In the genomic region with DNA sequence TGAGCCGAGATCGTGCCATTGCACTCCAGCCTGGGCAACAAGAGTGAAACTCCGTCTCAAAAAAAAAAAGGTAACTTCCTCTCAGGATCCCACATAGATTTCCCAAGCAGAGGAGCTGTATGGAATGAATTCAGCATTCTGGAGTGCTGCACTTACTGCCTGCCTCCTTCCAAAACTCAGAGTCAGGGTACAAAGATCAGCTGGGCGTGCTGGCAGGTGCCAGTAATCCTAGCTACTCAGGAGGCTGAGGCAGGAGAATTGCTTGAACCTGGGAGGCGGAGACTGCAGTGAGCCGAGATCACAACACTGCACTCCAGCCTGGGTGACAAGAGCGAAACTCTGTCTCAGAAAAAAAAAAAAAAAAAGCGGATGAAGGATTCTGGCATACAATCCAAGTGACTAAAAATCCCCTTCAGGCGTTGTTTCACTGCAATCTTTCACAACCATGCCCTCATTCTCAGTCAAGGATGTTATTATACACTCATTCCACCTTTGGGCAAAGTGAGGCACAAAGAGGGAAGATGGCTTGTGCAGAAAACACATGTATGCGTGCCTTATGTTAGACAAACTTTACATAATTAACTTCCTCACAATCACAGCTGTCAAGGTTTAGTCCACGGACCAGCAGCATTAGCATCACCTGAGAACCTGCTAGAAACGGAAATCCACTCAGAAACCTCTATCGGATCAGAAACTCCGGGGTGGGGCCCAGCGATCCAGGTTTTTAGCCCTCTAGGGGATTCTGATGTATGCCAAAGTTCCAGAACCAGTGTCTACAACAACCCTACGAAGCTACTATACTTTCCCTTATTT, we compare ENCODE assay signal across 1 cellular context.
TF ChIP-seq lines count a peak whose summit lies in the region.

No MANE protein-coding gene starts in this region.

TF ChIP-seq in neural cell, 6 proteins besides CTCF, POLR2A, EP300 and RAD21 (continued from another document):
- TF ChIP-seq, protein P1, sequence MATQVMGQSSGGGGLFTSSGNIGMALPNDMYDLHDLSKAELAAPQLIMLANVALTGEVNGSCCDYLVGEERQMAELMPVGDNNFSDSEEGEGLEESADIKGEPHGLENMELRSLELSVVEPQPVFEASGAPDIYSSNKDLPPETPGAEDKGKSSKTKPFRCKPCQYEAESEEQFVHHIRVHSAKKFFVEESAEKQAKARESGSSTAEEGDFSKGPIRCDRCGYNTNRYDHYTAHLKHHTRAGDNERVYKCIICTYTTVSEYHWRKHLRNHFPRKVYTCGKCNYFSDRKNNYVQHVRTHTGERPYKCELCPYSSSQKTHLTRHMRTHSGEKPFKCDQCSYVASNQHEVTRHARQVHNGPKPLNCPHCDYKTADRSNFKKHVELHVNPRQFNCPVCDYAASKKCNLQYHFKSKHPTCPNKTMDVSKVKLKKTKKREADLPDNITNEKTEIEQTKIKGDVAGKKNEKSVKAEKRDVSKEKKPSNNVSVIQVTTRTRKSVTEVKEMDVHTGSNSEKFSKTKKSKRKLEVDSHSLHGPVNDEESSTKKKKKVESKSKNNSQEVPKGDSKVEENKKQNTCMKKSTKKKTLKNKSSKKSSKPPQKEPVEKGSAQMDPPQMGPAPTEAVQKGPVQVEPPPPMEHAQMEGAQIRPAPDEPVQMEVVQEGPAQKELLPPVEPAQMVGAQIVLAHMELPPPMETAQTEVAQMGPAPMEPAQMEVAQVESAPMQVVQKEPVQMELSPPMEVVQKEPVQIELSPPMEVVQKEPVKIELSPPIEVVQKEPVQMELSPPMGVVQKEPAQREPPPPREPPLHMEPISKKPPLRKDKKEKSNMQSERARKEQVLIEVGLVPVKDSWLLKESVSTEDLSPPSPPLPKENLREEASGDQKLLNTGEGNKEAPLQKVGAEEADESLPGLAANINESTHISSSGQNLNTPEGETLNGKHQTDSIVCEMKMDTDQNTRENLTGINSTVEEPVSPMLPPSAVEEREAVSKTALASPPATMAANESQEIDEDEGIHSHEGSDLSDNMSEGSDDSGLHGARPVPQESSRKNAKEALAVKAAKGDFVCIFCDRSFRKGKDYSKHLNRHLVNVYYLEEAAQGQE (IDR thresholded peaks at IDR 0.05; ENCODE audit: borderline replicate concordance) = no peak
- no peak for TF ChIP-seq MXI1 (conservative IDR thresholded peaks at IDR 0.05; ENCODE audit: poor library complexity, severe bottlenecking)
- no peak for TF ChIP-seq TAF1 (IDR thresholded peaks at IDR 0.05; ENCODE audit: low read depth)
